9 cellular contexts compared by ENCODE assay signal in the genomic region with DNA sequence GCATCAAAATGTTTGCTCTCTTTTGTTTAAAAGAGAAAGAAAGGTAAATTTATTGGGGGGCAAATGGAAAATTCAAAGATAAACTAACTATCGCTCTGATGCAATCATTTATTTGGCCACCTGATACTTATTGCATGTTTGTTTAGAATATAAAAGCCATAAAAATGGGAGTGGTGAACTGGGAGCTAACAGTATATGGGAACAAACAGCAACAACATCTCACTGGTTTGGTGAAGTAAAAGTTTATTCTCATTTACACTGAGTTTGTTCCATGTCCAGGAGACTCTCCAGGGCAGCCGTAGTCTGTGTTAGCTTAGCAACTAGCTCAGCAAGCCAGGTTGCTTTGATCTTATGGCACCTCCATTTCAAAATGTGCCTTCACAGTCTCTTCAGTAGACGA. TPM values are rescaled to one million over a fixed set of nuclear protein-coding genes. Genes with fewer than 3 reads are reported as not detected.
"Had no signal": no experiment of that assay in that cellular context is flagged by ENCODE, and none has a peak within 500 bp of the region (broad histone marks: within the 10 kb centered on the region; RNA-seq: fewer than 3 reads in every experiment).

No MANE protein-coding gene starts in this region.

- ATAC-seq: GM23338, HepG2 had no signal

- FAIRE-seq: H1, H54, HepG2 had no signal

- H3K27ac ChIP-seq: HL-60 had no signal

- H2AFZ ChIP-seq: GM23338 had no signal

- DNase-seq: H9, HCEC 1CT had no signal

- H3K4me3 ChIP-seq: GM23338 had no signal

- H3K4me2 ChIP-seq: GM23338 had no signal

RNA-seq across cellular contexts. Expression of gene C4BPA, which starts 20.4 kb away (rescaled TPM):
- total RNA-seq: GM23338, H1, H9, HT1080 had no signal
- polyA plus RNA-seq: GM23338, H1, IgD-negative memory B cell had no signal

RNA-seq across cellular contexts. Expression of gene C4BPB, which starts 35.7 kb away (rescaled TPM):
- total RNA-seq: GM23338, H1, H9, HT1080 had no signal
- polyA plus RNA-seq: GM23338, H1, IgD-negative memory B cell had no signal
